In the genomic region with DNA sequence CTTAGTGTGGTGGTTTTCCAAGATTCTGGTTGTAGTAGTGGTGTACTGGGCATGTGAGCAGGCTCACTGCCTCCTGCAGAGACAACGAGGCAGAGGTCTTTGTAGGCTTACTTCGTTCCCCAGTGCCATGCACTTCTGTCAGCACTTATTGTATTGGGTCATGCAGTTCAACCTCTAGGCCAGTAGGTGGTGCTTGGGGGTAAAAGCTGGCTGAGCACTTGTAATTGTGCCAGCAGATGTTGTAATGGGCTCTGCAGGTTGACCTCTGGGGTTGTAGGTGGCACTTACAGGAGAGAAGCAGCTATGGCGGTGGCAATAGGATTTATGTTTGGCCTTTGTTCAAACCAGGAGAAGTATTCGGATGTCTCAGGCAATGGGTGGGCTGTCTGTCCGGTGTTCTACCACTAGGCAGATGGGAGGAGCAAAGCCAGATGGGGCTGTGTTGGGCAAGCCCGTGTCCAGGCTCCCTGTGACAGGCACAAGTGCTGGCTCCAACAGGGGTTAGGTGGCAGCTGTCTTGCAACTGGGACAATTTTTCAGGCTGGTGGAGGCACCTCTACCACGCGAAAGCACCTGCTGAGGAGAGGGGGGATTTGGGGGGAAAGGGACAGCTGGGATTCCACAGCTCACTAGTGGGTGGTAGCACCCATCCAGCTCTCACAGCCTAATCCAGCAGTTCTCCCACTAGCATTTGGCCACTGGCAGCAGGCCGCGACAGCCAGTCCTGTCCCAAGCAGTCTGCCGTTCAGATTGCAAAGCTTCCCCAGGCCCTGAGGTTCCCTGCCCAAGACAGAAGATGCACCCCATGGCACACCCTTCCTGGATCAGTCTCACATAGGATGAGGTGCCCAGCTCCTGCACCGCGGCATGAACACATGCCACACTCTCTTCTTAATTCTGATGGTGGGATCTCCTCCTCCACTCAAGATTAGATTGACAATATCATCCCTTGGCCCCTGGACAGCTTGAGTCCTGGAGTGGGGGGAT, we compare ENCODE assay signal across 1 cellular context.
TF ChIP-seq lines count a peak whose summit lies in the region.

No MANE protein-coding gene starts in this region.

TF ChIP-seq in GM23338, 12 proteins besides CTCF, POLR2A, EP300 and RAD21 (continued from another document):
- TF ChIP-seq, protein P1, sequence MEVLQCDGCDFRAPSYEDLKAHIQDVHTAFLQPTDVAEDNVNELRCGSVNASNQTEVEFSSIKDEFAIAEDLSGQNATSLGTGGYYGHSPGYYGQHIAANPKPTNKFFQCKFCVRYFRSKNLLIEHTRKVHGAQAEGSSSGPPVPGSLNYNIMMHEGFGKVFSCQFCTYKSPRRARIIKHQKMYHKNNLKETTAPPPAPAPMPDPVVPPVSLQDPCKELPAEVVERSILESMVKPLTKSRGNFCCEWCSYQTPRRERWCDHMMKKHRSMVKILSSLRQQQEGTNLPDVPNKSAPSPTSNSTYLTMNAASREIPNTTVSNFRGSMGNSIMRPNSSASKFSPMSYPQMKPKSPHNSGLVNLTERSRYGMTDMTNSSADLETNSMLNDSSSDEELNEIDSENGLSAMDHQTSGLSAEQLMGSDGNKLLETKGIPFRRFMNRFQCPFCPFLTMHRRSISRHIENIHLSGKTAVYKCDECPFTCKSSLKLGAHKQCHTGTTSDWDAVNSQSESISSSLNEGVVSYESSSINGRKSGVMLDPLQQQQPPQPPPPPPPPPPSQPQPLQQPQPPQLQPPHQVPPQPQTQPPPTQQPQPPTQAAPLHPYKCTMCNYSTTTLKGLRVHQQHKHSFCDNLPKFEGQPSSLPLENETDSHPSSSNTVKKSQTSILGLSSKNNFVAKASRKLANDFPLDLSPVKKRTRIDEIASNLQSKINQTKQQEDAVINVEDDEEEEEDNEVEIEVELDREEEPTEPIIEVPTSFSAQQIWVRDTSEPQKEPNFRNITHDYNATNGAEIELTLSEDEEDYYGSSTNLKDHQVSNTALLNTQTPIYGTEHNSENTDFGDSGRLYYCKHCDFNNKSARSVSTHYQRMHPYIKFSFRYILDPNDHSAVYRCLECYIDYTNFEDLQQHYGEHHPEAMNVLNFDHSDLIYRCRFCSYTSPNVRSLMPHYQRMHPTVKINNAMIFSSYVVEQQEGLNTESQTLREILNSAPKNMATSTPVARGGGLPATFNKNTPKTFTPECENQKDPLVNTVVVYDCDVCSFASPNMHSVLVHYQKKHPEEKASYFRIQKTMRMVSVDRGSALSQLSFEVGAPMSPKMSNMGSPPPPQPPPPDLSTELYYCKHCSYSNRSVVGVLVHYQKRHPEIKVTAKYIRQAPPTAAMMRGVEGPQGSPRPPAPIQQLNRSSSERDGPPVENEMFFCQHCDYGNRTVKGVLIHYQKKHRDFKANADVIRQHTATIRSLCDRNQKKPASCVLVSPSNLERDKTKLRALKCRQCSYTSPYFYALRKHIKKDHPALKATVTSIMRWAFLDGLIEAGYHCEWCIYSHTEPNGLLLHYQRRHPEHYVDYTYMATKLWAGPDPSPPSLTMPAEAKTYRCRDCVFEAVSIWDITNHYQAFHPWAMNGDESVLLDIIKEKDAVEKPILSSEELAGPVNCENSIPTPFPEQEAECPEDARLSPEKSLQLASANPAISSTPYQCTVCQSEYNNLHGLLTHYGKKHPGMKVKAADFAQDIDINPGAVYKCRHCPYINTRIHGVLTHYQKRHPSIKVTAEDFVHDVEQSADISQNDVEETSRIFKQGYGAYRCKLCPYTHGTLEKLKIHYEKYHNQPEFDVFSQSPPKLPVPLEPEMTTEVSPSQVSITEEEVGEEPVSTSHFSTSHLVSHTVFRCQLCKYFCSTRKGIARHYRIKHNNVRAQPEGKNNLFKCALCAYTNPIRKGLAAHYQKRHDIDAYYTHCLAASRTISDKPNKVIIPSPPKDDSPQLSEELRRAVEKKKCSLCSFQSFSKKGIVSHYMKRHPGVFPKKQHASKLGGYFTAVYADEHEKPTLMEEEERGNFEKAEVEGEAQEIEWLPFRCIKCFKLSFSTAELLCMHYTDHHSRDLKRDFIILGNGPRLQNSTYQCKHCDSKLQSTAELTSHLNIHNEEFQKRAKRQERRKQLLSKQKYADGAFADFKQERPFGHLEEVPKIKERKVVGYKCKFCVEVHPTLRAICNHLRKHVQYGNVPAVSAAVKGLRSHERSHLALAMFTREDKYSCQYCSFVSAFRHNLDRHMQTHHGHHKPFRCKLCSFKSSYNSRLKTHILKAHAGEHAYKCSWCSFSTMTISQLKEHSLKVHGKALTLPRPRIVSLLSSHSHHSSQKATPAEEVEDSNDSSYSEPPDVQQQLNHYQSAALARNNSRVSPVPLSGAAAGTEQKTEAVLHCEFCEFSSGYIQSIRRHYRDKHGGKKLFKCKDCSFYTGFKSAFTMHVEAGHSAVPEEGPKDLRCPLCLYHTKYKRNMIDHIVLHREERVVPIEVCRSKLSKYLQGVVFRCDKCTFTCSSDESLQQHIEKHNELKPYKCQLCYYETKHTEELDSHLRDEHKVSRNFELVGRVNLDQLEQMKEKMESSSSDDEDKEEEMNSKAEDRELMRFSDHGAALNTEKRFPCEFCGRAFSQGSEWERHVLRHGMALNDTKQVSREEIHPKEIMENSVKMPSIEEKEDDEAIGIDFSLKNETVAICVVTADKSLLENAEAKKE (CRISPR knock-in tag; IDR thresholded peaks at IDR 0.05): peak; percentile 11; the same call in 1 of the 2 replicates
- peak; percentile 34; the same call in 1 of the 2 replicates for TF ChIP-seq ZNF331 (CRISPR knock-in tag; IDR thresholded peaks at IDR 0.05; ENCODE audit: low read depth)
